In genomic region chr13:39023761-39024160, GRCh38 we compare ENCODE assay signal across 1 cellular context.
TF ChIP-seq lines count a peak whose summit lies in the region.

No MANE protein-coding gene starts in this region.

TF ChIP-seq in GM12878, 131 proteins besides CTCF, POLR2A, EP300 and RAD21:
- TF ChIP-seq SMAD5 (IDR thresholded peaks at IDR 0.05; ENCODE audit: low read depth) (no peak), SMAD1 (IDR thresholded peaks at IDR 0.05; ENCODE audit: low read depth, partially characterized antibody) (no peak), FOS (IDR thresholded peaks at IDR 0.05; ENCODE audit: borderline replicate concordance, extremely low read depth, insufficient read length) (no peak), SIN3A (IDR thresholded peaks at IDR 0.05; ENCODE audit: low read depth, low read length) (no peak), ZBTB11 (CRISPR knock-in tag; IDR thresholded peaks at IDR 0.05) (no peak), KDM1A (IDR thresholded peaks at IDR 0.05; ENCODE audit: borderline replicate concordance) (no peak), POLR2AphosphoS5 (IDR thresholded peaks at IDR 0.05; ENCODE audit: low read length) (0 out of 2 replicates have a peak, but pooled peaks have one; percentile 28)
